In genomic region chr7:130914589-130915294, GRCh38 we compare ENCODE assay signal across 8 cellular contexts.
DNase-seq lines count a peak whose midpoint lies in the region; ATAC-seq and TF ChIP-seq lines count a peak whose summit lies in the region.

No MANE protein-coding gene starts in this region.

- intact Hi-C loops in Caco-2 (cut with micrococcal nuclease; ENCODE audit: unreplicated experiment), result no loop called here
- intact Hi-C loops in OCI-LY7 (cut with micrococcal nuclease; ENCODE audit: unreplicated experiment), result loop anchor here (5.0 kb wide), 1 partner anchor 413 kb away; the partner anchor contains the start of gene MKLN1
- intact Hi-C loops in colonic mucosa (cut with DNase I), result no loop called here
- intact Hi-C loops in prostate gland (cut with DNase I), result no loop called here
- intact Hi-C loops in sciatic nerve (cut with DNase I), result no loop called here

- H3K27ac Mint-ChIP-seq in Caco-2 (ENCODE audit: unreplicated experiment), result peak overlapping the region; percentile 95

- DNase-seq in Caco-2, result no peak
- DNase-seq in OCI-LY7 (ENCODE audit: low spot score), result no peak
- DNase-seq in colonic mucosa, result no peak
- DNase-seq in prostate gland (ENCODE audit: low spot score), result no peak
- DNase-seq in foreskin melanocyte, result no peak
- DNase-seq in sciatic nerve (ENCODE audit: low spot score), result no peak
- no peak for DNase-seq in foreskin fibroblast

- H2AFZ ChIP-seq in OCI-LY7 (ENCODE audit: low read length), result no peak overlapping the region

- CTCF ChIA-PET in Caco-2 (lab: Charles Lee) (interaction anchor here (1.3 to 4.9 kb wide), 3 partner anchors 11 to 18 kb away, joined by 4 to 27 read pairs (median 12); no protein-coding TSS in a partner anchor), OCI-LY7 (lab: Charles Lee; ENCODE audit: unreplicated experiment) (interaction anchor here (1.0 kb wide), 1 partner anchor 100 kb away, joined by 3 read pairs; no protein-coding TSS in a partner anchor)

- H3K36me3 Mint-ChIP-seq in Caco-2 (ENCODE audit: insufficient read depth, unreplicated experiment), result peaks cover 3% of the 10 kb centered on the region

- ATAC-seq in sciatic nerve (no peak), HG03135 (IDR thresholded peaks at IDR 0.05; ENCODE audit: unreplicated experiment) (no peak)

- no peak overlapping the region for H3K4me3 ChIP-seq in Caco-2 (ENCODE audit: low read depth, low read length)
- H3K4me3 ChIP-seq in OCI-LY7 (ENCODE audit: low read depth, low read length, poor library complexity, severe bottlenecking), result no peak overlapping the region
- no peak overlapping the region for H3K4me3 ChIP-seq in colonic mucosa
- no peak overlapping the region for H3K4me3 ChIP-seq in prostate gland
- H3K4me3 ChIP-seq in foreskin fibroblast (ENCODE audit: low read depth in 1 of 2, low read length in 2 of 2), result no peak overlapping the region

- H3K9me3 ChIP-seq in Caco-2 (no peaks in the 10 kb centered on the region), OCI-LY7 (ENCODE audit: low read length) (no peaks in the 10 kb centered on the region), colonic mucosa (no peaks in the 10 kb centered on the region), prostate gland (no peaks in the 10 kb centered on the region)

- H3K36me3 ChIP-seq in Caco-2 (ENCODE audit: control insufficient read depth, insufficient read depth, low read length) (no peaks in the 10 kb centered on the region), OCI-LY7 (ENCODE audit: insufficient read depth, low read length) (peaks cover 8% of the 10 kb centered on the region), colonic mucosa (no peaks in the 10 kb centered on the region), prostate gland (no peaks in the 10 kb centered on the region)

- H3K4me3 Mint-ChIP-seq in Caco-2 (ENCODE audit: unreplicated experiment), result peak overlapping the region; percentile 94

- no peaks in the 10 kb centered on the region for H3K9me3 Mint-ChIP-seq in Caco-2 (ENCODE audit: unreplicated experiment)

- H3K27ac ChIP-seq in OCI-LY7 (ENCODE audit: low read depth, low read length, poor library complexity, severe bottlenecking), result no peak overlapping the region
- H3K27ac ChIP-seq in colonic mucosa, result peak overlapping the region; percentile 95
- H3K27ac ChIP-seq in prostate gland, result peak overlapping the region; percentile 69 to 76

- H3K27me3 Mint-ChIP-seq in Caco-2 (ENCODE audit: insufficient read depth, unreplicated experiment), result no peaks in the 10 kb centered on the region

- H3K4me1 Mint-ChIP-seq in Caco-2 (ENCODE audit: low read depth, unreplicated experiment), result peaks cover 30% of the 10 kb centered on the region

- peaks cover 23% of the 10 kb centered on the region; the same call in 1 of the 2 replicates for H3K79me2 ChIP-seq in OCI-LY7 (ENCODE audit: insufficient read depth, low read depth, low read length)

- H3K9ac ChIP-seq in colonic mucosa (ENCODE audit: low read depth in 2 of 2, low read length in 2 of 2), result peak overlapping the region in 1 of 2 donors; percentile 99

- no TSS peak for BruUV-seq in Caco-2 (replicated peaks; lab: Mats Ljungman, UMichigan)
- BruUV-seq in OCI-LY7 (replicated peaks; lab: Mats Ljungman, UMichigan), result no TSS peak

- H3K4me2 ChIP-seq in OCI-LY7 (ENCODE audit: low read length), result peak overlapping the region; percentile 98

- 95% methylated on average over 10 of the region's 10 CpGs for WGBS in prostate gland

- POLR2A ChIA-PET in Caco-2 (lab: Charles Lee) (interaction anchor here (0.6 to 1.0 kb wide), 2 partner anchors 11 to 14 kb away, joined by 3 to 4 read pairs; no protein-coding TSS in a partner anchor), OCI-LY7 (lab: Charles Lee) (interaction anchor here (0.5 to 2.1 kb wide), 12 partner anchors 10 to 431 kb away, joined by 3 to 9 read pairs (median 4); no protein-coding TSS in a partner anchor)

- H3K9me2 ChIP-seq in OCI-LY7 (ENCODE audit: insufficient read depth, low read length), result no peaks in the 10 kb centered on the region

- TF ChIP-seq CTCF in Caco-2 (IDR thresholded peaks at IDR 0.05; ENCODE audit: insufficient read depth in 1 of 2, low read depth in 1 of 2, low read length in 1 of 2, severe bottlenecking in 1 of 2, unreplicated experiment in 1 of 2) (no peak), OCI-LY7 (conservative IDR thresholded peaks at IDR 0.05; ENCODE audit: low read length) (no peak), colonic mucosa (IDR thresholded peaks at IDR 0.05) (no peak), prostate gland (IDR thresholded peaks at IDR 0.05) (no peak), foreskin fibroblast (IDR thresholded peaks at IDR 0.05; ENCODE audit: low read depth, low read length) (no peak)

- TF ChIP-seq POLR2A in prostate gland (IDR thresholded peaks at IDR 0.05), result no peak

- H3K27me3 ChIP-seq in Caco-2 (replicated peaks; ENCODE audit: control insufficient read depth, insufficient read depth, low read length), result no peaks in the 10 kb centered on the region
- H3K27me3 ChIP-seq in colonic mucosa, result no peaks in the 10 kb centered on the region
- no peaks in the 10 kb centered on the region for H3K27me3 ChIP-seq in prostate gland (replicated peaks; ENCODE audit: insufficient read depth)

- H4K20me1 ChIP-seq in OCI-LY7 (ENCODE audit: insufficient read depth, low read length), result no peaks in the 10 kb centered on the region

- H3K4me1 ChIP-seq in Caco-2 (peaks cover 44% of the 10 kb centered on the region), OCI-LY7 (ENCODE audit: insufficient read depth, low read length, poor library complexity, severe bottlenecking) (peaks cover 26% of the 10 kb centered on the region), colonic mucosa (peaks cover 12% of the 10 kb centered on the region), prostate gland (replicated peaks) (peaks cover 20% of the 10 kb centered on the region)
